9 cellular contexts compared by ENCODE assay signal in the genomic region with DNA sequence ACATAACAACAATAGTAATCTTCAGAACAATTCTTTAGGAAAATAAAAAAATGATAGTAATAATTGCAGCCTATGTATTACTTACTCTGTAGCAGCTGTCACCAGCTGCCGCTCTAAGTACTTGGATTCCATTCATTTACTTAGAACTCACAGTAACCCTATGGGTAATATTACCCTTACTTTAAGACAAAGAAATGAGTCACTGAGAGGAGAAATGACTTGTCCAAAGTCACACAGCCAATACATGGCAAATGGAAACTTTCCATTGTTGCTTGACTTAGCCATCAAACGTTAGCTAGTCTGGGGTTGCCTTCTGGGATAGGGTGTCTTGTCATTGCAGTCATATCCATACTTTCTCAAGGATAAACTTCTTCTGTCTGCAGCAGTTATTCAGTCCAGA. TPM values are rescaled to one million over a fixed set of nuclear protein-coding genes. Genes with fewer than 3 reads are reported as not detected.
A peak's percentile ranks its signal among the peaks of the same experiment; 100 is the strongest.
DNase-seq lines count a peak whose midpoint lies in the region; ATAC-seq and TF ChIP-seq lines count a peak whose summit lies in the region.
"Had no signal": no experiment of that assay in that cellular context is flagged by ENCODE, and none has a peak within 500 bp of the region (broad histone marks: within the 10 kb centered on the region; RNA-seq: fewer than 3 reads in every experiment).

No MANE protein-coding gene starts in this region.

- no peak overlapping the region for H3K27ac ChIP-seq in CD8-positive, alpha-beta memory T cell (ENCODE audit: low read depth, low read length)
- H3K27ac ChIP-seq in WERI-Rb-1 = no peak overlapping the region

- CTCF ChIA-PET in CD8-positive, alpha-beta memory T cell (lab: Charles Lee) = interaction anchor here (1.3 kb wide), 1 partner anchor 10 kb away, joined by 3 read pairs; no protein-coding TSS in a partner anchor

- H3K4me1 ChIP-seq in CD8-positive, alpha-beta memory T cell (ENCODE audit: insufficient read depth, low read length) = peaks cover 48% of the 10 kb centered on the region
- no peaks in the 10 kb centered on the region for H3K4me1 ChIP-seq in HAP-1

- no peaks in the 10 kb centered on the region for H3K27me3 ChIP-seq in CD8-positive, alpha-beta memory T cell (ENCODE audit: insufficient read depth, low read length, poor library complexity, severe bottlenecking)
- H3K27me3 ChIP-seq in HAP-1 (ENCODE audit: low read depth) = no peaks in the 10 kb centered on the region
- no peaks in the 10 kb centered on the region for H3K27me3 ChIP-seq in WERI-Rb-1 (ENCODE audit: insufficient read depth, low read depth, severe bottlenecking)

- in situ Hi-C loops in HAP-1 (cut with MboI; ENCODE audit: low sequenced_read_pairs) = no loop called here

- H3K4me3 ChIP-seq in CD8-positive, alpha-beta memory T cell (ENCODE audit: low read length) = no peak overlapping the region
- no peak overlapping the region for H3K4me3 ChIP-seq in HAP-1
- H3K4me3 ChIP-seq in WERI-Rb-1 (ENCODE audit: low read depth, low read length) = no peak overlapping the region

- POLR2A ChIA-PET in CD8-positive, alpha-beta memory T cell (lab: Charles Lee) = no interaction called here

- peak overlapping the region in 7 of 8 donors; percentile 49 to 89 (median 65) for H3K27ac Mint-ChIP-seq in CD8-positive, alpha-beta memory T cell

- no peaks in the 10 kb centered on the region for H3K27me3 Mint-ChIP-seq in CD8-positive, alpha-beta memory T cell

- ATAC-seq in GM19395 (IDR thresholded peaks at IDR 0.05; ENCODE audit: unreplicated experiment) (peak; percentile 51), HG03103 (IDR thresholded peaks at IDR 0.05; ENCODE audit: low read depth, unreplicated experiment) (peak; percentile 27)

- TF ChIP-seq CTCF in WERI-Rb-1 (IDR thresholded peaks at IDR 0.05; ENCODE audit: low read depth, low read length) = no peak

- peaks cover 0 to 5% (median 0%) of the 10 kb centered on the region in 3 donors for H3K36me3 Mint-ChIP-seq in CD8-positive, alpha-beta memory T cell

- H3K4me1 Mint-ChIP-seq in CD8-positive, alpha-beta memory T cell = peaks cover 60 to 76% (median 71%) of the 10 kb centered on the region in 3 donors

- H3K9me3 ChIP-seq in CD8-positive, alpha-beta memory T cell (ENCODE audit: low read length) = no peaks in the 10 kb centered on the region
- H3K9me3 ChIP-seq in HAP-1 (no peaks in the 10 kb centered on the region), WERI-Rb-1 (ENCODE audit: severe bottlenecking) (no peaks in the 10 kb centered on the region)

- H3K36me3 ChIP-seq in CD8-positive, alpha-beta memory T cell (ENCODE audit: insufficient read depth, low read length) = no peaks in the 10 kb centered on the region
- no peaks in the 10 kb centered on the region for H3K36me3 ChIP-seq in HAP-1 (replicated peaks)
- H3K36me3 ChIP-seq in WERI-Rb-1 = no peaks in the 10 kb centered on the region

- no peak for DNase-seq in CD8-positive, alpha-beta memory T cell
- DNase-seq in activated naive CD4-positive, alpha-beta T cell treated with anti-CD3 and anti-CD28 coated beads, Interleukin-2, amount 50 U/mL, for 16 hours = peak; percentile 17
- DNase-seq in HAP-1 (ENCODE audit: low spot score in 2 of 2) (no peak), WERI-Rb-1 (no peak), globus pallidus (ENCODE audit: low spot score) (no peak), D341Med (ENCODE audit: low spot score) (no peak)
- DNase-seq: amygdala had no signal

- no peaks in the 10 kb centered on the region for H3K9me3 Mint-ChIP-seq in CD8-positive, alpha-beta memory T cell

- H3K4me3 Mint-ChIP-seq in CD8-positive, alpha-beta memory T cell = peak overlapping the region in 5 of 7 donors; percentile 22 to 81 (median 46)

RNA-seq across cellular contexts. Expression of gene CCNY, which starts 3.6 kb away (rescaled TPM):
- total RNA-seq in CD8-positive, alpha-beta memory T cell = 10 to 100 TPM; 58.4 to 65.2 TPM
- polyA plus RNA-seq in CD8-positive, alpha-beta memory T cell = 15.1 TPM
